ENCODE assay signal across 1 cellular context in the genomic region with DNA sequence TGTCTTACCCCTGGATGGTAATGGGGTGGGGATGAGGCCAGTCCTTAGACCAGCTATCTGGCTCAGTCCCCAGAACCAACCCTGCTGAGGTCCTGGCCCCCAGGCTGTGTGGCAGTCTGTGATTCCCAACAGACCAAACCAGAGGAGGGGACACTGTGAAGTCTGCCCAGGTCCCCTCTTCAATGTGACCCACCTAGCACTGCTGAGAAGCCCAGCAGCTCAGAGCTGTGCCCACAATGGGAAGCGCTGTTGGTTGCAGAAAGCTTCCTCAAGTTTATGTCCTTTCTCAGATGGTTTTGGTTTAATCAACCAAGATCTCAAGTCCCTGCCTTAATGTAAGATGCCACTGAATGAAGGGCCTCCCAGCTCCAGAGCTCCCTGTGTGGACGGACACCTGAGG.
TF ChIP-seq lines count a peak whose summit lies in the region.

No MANE protein-coding gene starts in this region.

TF ChIP-seq in K562, 482 proteins besides CTCF, POLR2A, EP300 and RAD21 (continued from another document):
- no peak for TF ChIP-seq ZBTB40 (IDR thresholded peaks at IDR 0.05)
- peak; percentile 28; the same call in 1 of the 2 replicates for TF ChIP-seq ZBTB40 (CRISPR knock-in tag; IDR thresholded peaks at IDR 0.05)
- TF ChIP-seq STAT5B (CRISPR knock-in tag; IDR thresholded peaks at IDR 0.05) = no peak
- TF ChIP-seq, protein P1, sequence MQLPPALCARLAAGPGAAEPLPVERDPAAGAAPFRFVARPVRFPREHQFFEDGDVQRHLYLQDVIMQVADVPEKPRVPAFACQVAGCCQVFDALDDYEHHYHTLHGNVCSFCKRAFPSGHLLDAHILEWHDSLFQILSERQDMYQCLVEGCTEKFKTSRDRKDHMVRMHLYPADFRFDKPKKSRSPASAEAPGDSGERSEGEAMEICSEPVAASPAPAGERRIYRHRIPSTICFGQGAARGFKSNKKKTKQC (CRISPR knock-in tag; IDR thresholded peaks at IDR 0.05) = no peak
